Comparison of ENCODE assay signal across 19 cellular contexts in genomic region chr16:14369734-14370598, GRCh38.
DNase-seq lines count a peak whose midpoint lies in the region; ATAC-seq, FAIRE-seq and TF ChIP-seq lines count a peak whose summit lies in the region.
"Had no signal": no experiment of that assay in that cellular context is flagged by ENCODE, and none has a peak within 500 bp of the region (broad histone marks: within the 10 kb centered on the region; RNA-seq: fewer than 3 reads in every experiment).

No MANE protein-coding gene starts in this region.

- CTCF ChIA-PET in GM12878 (lab: Yijun Ruan, JAX), result no interaction called here

- TF ChIP-seq EP300 in GM12878 (IDR thresholded peaks at IDR 0.05; ENCODE audit: borderline replicate concordance in 1 of 2, control insufficient read depth in 1 of 2, low read depth in 2 of 2, low read length in 2 of 2), result no peak

- H3K4me2 ChIP-seq in GM12878 (ENCODE audit: control insufficient read depth, insufficient read depth), result no peak overlapping the region
- H3K4me2 ChIP-seq: GM23338 had no signal

- no peak overlapping the region for H3K27ac ChIP-seq in GM12878 (ENCODE audit: control insufficient read depth, insufficient read depth)
- H3K27ac ChIP-seq: cardiac muscle cell had no signal

- 73% methylated on average over 26 of the region's 26 CpGs for WGBS in GM12878 (ENCODE audit: insufficient coverage, insufficient replicate concordance, low lambda C conversion rate, missing lambda C conversion rate)

- H3K9ac ChIP-seq in GM12878 (ENCODE audit: control insufficient read depth, insufficient read depth, low read length), result no peak overlapping the region

- H4K20me1 ChIP-seq in GM12878 (ENCODE audit: control insufficient read depth, insufficient read depth), result no peaks in the 10 kb centered on the region

- H2AFZ ChIP-seq in GM12878 (ENCODE audit: control insufficient read depth, low read depth, low read length), result no peak overlapping the region
- H2AFZ ChIP-seq: GM23338 had no signal

- no peaks in the 10 kb centered on the region; the same call in 2 of the 3 replicates for H3K9me3 ChIP-seq in GM12878 (replicated peaks; ENCODE audit: control insufficient read depth, insufficient read depth, low read length)

- no peak for ATAC-seq in GM12878
- peak; percentile 88 for ATAC-seq in Right ventricle myocardium superior (ENCODE audit: poor library complexity)
- ATAC-seq in GM21825 (IDR thresholded peaks at IDR 0.05; ENCODE audit: unreplicated experiment), result no peak
- ATAC-seq in GM21515 (IDR thresholded peaks at IDR 0.05; ENCODE audit: unreplicated experiment), result no peak
- no peak for ATAC-seq in activated naive CD4-positive, alpha-beta T cell treated with anti-CD3 and anti-CD28 coated beads, Interleukin-2, amount 50 U/mL, for 72 hours
- ATAC-seq: GM23338 had no signal

- H3K27ac Mint-ChIP-seq in activated naive CD4-positive, alpha-beta T cell treated with anti-CD3 and anti-CD28 coated beads, Interleukin-2, amount 50 U/mL, for 72 hours, result no peak overlapping the region
- H3K27ac Mint-ChIP-seq: B cell, GM23338 had no signal

- intact Hi-C loops in GM12878 (cut with micrococcal nuclease; ENCODE audit: unreplicated experiment) (no loop called here), Right ventricle myocardium superior (cut with DNase I) (no loop called here), posterior vena cava (cut with DNase I) (no loop called here)

- FAIRE-seq in GM12878 (lab: Jason Lieb, UNC), result no peak
- FAIRE-seq: endometrium, GM12892 had no signal

- POLR2A ChIA-PET in GM12878 (lab: Charles Lee), result no interaction called here

- TF ChIP-seq CTCF in GM12878 (IDR thresholded peaks at IDR 0.05 in 2 of 3, conservative IDR thresholded peaks at IDR 0.05 in 1 of 3; ENCODE audit: control insufficient read depth in 2 of 3, extremely low read depth in 1 of 3, insufficient read depth in 1 of 3, low read depth in 3 of 3, low read length in 3 of 3), result no peak

- peak; percentile 70 for DNase-seq in EH (ENCODE audit: low read depth)
- DNase-seq in GM12878 (ENCODE audit: low read depth, low spot score), result no peak
- DNase-seq in Right ventricle myocardium superior, result peak; percentile 82
- DNase-seq in posterior vena cava (ENCODE audit: low spot score), result peak; percentile 94
- DNase-seq in NCI-H2227 (lab: John Stamatoyannopoulos, UW; ENCODE audit: unreplicated experiment), result no peak
- no peak for DNase-seq in activated naive CD4-positive, alpha-beta T cell treated with anti-CD3 and anti-CD28 coated beads, Interleukin-2, amount 50 U/mL, for 72 hours (ENCODE audit: low spot score in 2 of 2)
- DNase-seq: activated naive CD4-positive, alpha-beta T cell treated with anti-CD3 and anti-CD28 coated beads, Interleukin-2, amount 10 ng/mL, durations not matched to agents 7 days and 5 days; DMS79; Karpas-422; NCI-H187; NCI-H82; stimulated activated CD8-positive, alpha-beta memory T cell treated with anti-CD3 and anti-CD28 coated beads, Interleukin-4, amount 100 ng/mL, for 48 hours had no signal

- H3K36me3 ChIP-seq in GM12878 (ENCODE audit: control insufficient read depth in 2 of 2, insufficient read depth in 2 of 2, low read length in 1 of 2), result no peaks in the 10 kb centered on the region
- H3K36me3 ChIP-seq: cardiac muscle cell had no signal

- H3K4me1 ChIP-seq in GM12878 (ENCODE audit: control insufficient read depth, insufficient read depth, low read length), result no peaks in the 10 kb centered on the region

- no peaks in the 10 kb centered on the region for H3K79me2 ChIP-seq in GM12878 (ENCODE audit: control insufficient read depth, insufficient read depth, low read length)

- H3K9me3 Mint-ChIP-seq in activated naive CD4-positive, alpha-beta T cell treated with anti-CD3 and anti-CD28 coated beads, Interleukin-2, amount 50 U/mL, for 72 hours, result no peaks in the 10 kb centered on the region
- H3K9me3 Mint-ChIP-seq: activated naive CD4-positive, alpha-beta T cell treated with anti-CD3 and anti-CD28 coated beads, Interleukin-2, amount 10 ng/mL, durations not matched to agents 7 days and 5 days; GM23338 had no signal

- H3K27me3 ChIP-seq in GM12878 (replicated peaks in 1 of 2; ENCODE audit: control insufficient read depth in 2 of 2, insufficient read depth in 2 of 2, low read length in 1 of 2), result no peaks in the 10 kb centered on the region
- H3K27me3 ChIP-seq: cardiac muscle cell had no signal

- no peak overlapping the region for H3K4me3 ChIP-seq in GM12878
- H3K4me3 ChIP-seq: cardiac muscle cell, GM23338 had no signal

- no peak for TF ChIP-seq POLR2A in GM12878 (IDR thresholded peaks at IDR 0.05; ENCODE audit: low read depth, low read length)

- RAD21 ChIA-PET in GM12878 (lab: Charles Lee; ENCODE audit: unreplicated experiment), result interaction anchor here (1.5 to 2.0 kb wide), 2 partner anchors 15 to 84 kb away, joined by 3 to 5 read pairs; no protein-coding TSS in a partner anchor

- no TSS peak for BruUV-seq in GM12878 (replicated peaks; lab: Mats Ljungman, UMichigan)

- no peak for TF ChIP-seq RAD21 in GM12878 (IDR thresholded peaks at IDR 0.05; ENCODE audit: insufficient read depth, low read depth, low read length)

- no peaks in the 10 kb centered on the region for H3K36me3 Mint-ChIP-seq in activated naive CD4-positive, alpha-beta T cell treated with anti-CD3 and anti-CD28 coated beads, Interleukin-2, amount 50 U/mL, for 72 hours
- H3K36me3 Mint-ChIP-seq: activated naive CD4-positive, alpha-beta T cell treated with anti-CD3 and anti-CD28 coated beads, Interleukin-2, amount 10 ng/mL, durations not matched to agents 7 days and 5 days had no signal

- in situ Hi-C loops in GM12878 (cut with MboI), result no loop called here

- SMC1A ChIA-PET in GM12878 (lab: Charles Lee; ENCODE audit: uncharacterized antibody, unreplicated experiment), result no interaction called here

TF ChIP-seq in GM12878, 131 proteins besides CTCF, POLR2A, EP300 and RAD21:
- peak; percentile 52 to 64; a peak in 3 of 4 replicates for TF ChIP-seq SRF (IDR thresholded peaks at IDR 0.05; ENCODE audit: low read depth in 2 of 2, low read length in 2 of 2)
- no peak for TF ChIP-seq STAT3 (IDR thresholded peaks at IDR 0.05; ENCODE audit: low read depth, low read length)
- TF ChIP-seq EZH2 (IDR thresholded peaks at IDR 0.05; ENCODE audit: borderline replicate concordance, control insufficient read depth, low read depth, low read length), result no peak
- TF ChIP-seq CHD4 (IDR thresholded peaks at IDR 0.05), result no peak
- TF ChIP-seq RB1 (IDR thresholded peaks at IDR 0.05; ENCODE audit: borderline replicate concordance), result no peak
- no peak for TF ChIP-seq SUZ12 (IDR thresholded peaks at IDR 0.05; ENCODE audit: unreplicated experiment)
- no peak for TF ChIP-seq MYB (IDR thresholded peaks at IDR 0.05; ENCODE audit: borderline replicate concordance, low read depth, low read length)
- TF ChIP-seq POLR2AphosphoS2 (IDR thresholded peaks at IDR 0.05; ENCODE audit: low read depth, low read length), result no peak
- TF ChIP-seq ZNF274 (IDR thresholded peaks at IDR 0.05; ENCODE audit: insufficient read depth, insufficient read length), result no peak

Comparison
In these comparisons a context has a peak if more than half of its experiments do, and no peak if none do; other contexts are left out.
1. DNase-seq: peak in EH (single experiment), Right ventricle myocardium superior (single experiment) and posterior vena cava (single experiment); none in GM12878 (single experiment), NCI-H2227 (single experiment) and activated naive CD4-positive, alpha-beta T cell treated with anti-CD3 and anti-CD28 coated beads, Interleukin-2, amount 50 U/mL, for 72 hours (0 of 2).